ENCODE assay signal across 20 cellular contexts in the genomic region with DNA sequence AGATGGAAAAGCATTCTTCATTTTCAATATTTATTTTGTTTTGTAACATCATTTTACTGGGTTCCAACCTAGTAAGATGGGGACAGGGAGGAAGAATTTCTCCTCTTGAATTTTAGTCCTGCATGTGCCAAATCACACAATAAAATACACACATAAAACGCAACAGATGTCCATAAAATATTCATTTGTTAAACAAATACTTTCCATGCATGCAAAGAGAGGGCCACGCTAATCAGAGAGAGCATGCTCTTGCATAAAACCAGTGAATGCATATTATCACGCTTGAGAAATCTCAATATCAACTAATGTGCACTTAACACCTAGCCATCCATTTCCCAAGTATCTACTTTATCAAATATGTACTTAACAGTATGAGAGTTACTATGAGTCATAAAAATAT.
"Had no signal": no experiment of that assay in that cellular context is flagged by ENCODE, and none has a peak within 500 bp of the region (broad histone marks: within the 10 kb centered on the region; RNA-seq: fewer than 3 reads in every experiment).

No MANE protein-coding gene starts in this region.

- H3K79me2 ChIP-seq: hepatocyte, parathyroid adenoma had no signal

- H3K4me2 ChIP-seq: hepatocyte had no signal

- H3K27ac Mint-ChIP-seq: activated naive CD4-positive, alpha-beta T cell treated with anti-CD3 and anti-CD28 coated beads, Interleukin-2, amount 50 U/mL, for 72 hours; activated T-cell treated with anti-CD3 and anti-CD28 coated beads, Interleukin-2, amount 50 U/mL, for 72 hours; naive thymus-derived CD8-positive, alpha-beta T cell had no signal

- H3K4me1 ChIP-seq: adrenal gland, esophagus squamous epithelium, parathyroid adenoma, uterus had no signal

- H3K36me3 Mint-ChIP-seq: activated naive CD4-positive, alpha-beta T cell treated with anti-CD3 and anti-CD28 coated beads, Interleukin-2, amount 50 U/mL, for 72 hours; naive thymus-derived CD8-positive, alpha-beta T cell had no signal

- H3K27me3 ChIP-seq: adrenal gland, esophagus squamous epithelium, hepatocyte, neutrophil, tibial artery, uterus had no signal

- H3K9ac ChIP-seq: parathyroid adenoma had no signal

- H3K36me3 ChIP-seq: adrenal gland, esophagus squamous epithelium, neutrophil, tibial artery, uterus, WERI-Rb-1 had no signal

- H3K27ac ChIP-seq: adrenal gland, esophagus squamous epithelium, hepatocyte, neutrophil, parathyroid adenoma, uterus, WERI-Rb-1 had no signal

- H3K4me3 ChIP-seq: adrenal gland, esophagus squamous epithelium, hepatocyte, tibial artery, uterus had no signal

- DNase-seq: activated CD4-positive, alpha-beta T cell treated with anti-CD3 and anti-CD28 coated beads for 1 hour; activated effector memory CD4-positive, alpha-beta T cell treated with anti-CD3 and anti-CD28 coated beads, Interleukin-2, amount 50 U/mL, for 16 hours; activated T-cell treated with anti-CD3 and anti-CD28 coated beads, Interleukin-2, amount 50 U/mL, for 72 hours; adrenal gland; cerebellar nuclear complex; effector CD4-positive, alpha-beta T cell; esophagus squamous epithelium; foreskin fibroblast; left cardiac atrium; naive thymus-derived CD8-positive, alpha-beta T cell; stimulated activated CD4-positive, alpha-beta T cell treated with anti-CD3 and anti-CD28 coated beads, Interleukin-12 subunit alpha, Interleukin-12 subunit beta, amount 100 ng/mL, for 4 hours; stimulated activated CD4-positive, alpha-beta T cell treated with anti-CD3 and anti-CD28 coated beads, Interleukin-1b, Interleukin-23, amount 100 ng/mL, for 48 hours; stimulated activated naive CD4-positive, alpha-beta T cell treated with Interleukin-2 at 50 U/mL for 16 hours; tibial artery; uterus; WERI-Rb-1 had no signal

- H3K4me3 Mint-ChIP-seq: activated T-cell treated with anti-CD3 and anti-CD28 coated beads, Interleukin-2, amount 50 U/mL, for 72 hours; naive thymus-derived CD8-positive, alpha-beta T cell had no signal

- H3K9me3 ChIP-seq: adrenal gland, esophagus squamous epithelium, neutrophil, tibial artery, uterus had no signal

- H2AFZ ChIP-seq: hepatocyte, parathyroid adenoma had no signal

- H3K4me1 Mint-ChIP-seq: naive thymus-derived CD8-positive, alpha-beta T cell had no signal

- ATAC-seq: activated naive CD4-positive, alpha-beta T cell treated with anti-CD3 and anti-CD28 coated beads, Interleukin-2, amount 50 U/mL, for 72 hours; activated T-cell treated with anti-CD3 and anti-CD28 coated beads, Interleukin-2, amount 50 U/mL, for 72 hours; left cardiac atrium; naive thymus-derived CD8-positive, alpha-beta T cell had no signal
